23 cellular contexts compared by ENCODE assay signal in the genomic region with DNA sequence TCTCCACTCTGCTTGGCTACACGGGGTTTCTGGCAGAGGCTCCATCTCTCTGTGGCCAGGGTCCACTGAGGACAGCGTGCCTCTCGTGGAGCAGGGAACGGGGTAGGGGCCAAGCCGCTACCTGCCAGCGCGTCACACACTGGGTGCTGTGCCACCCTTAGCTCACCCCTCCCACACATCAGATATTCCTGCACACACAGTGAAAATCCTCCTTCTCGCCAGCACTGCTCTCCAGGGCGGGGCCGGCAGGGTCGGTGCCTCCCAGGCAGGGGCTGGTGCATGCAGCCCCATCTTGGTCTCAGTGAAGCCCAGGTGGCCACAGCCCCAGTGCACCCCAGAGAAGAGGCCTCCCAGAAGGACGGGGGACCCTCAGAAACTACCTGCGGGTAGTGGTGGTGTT.
DNase-seq lines count a peak whose midpoint lies in the region; ATAC-seq, FAIRE-seq and TF ChIP-seq lines count a peak whose summit lies in the region.
"Had no signal": no experiment of that assay in that cellular context is flagged by ENCODE, and none has a peak within 500 bp of the region (broad histone marks: within the 10 kb centered on the region; RNA-seq: fewer than 3 reads in every experiment).

No MANE protein-coding gene starts in this region.

- no peak for TF ChIP-seq CTCF in H1 (IDR thresholded peaks at IDR 0.05; ENCODE audit: control extremely low read depth in 1 of 3, insufficient read depth in 1 of 3, low read depth in 1 of 3, low read length in 3 of 3)
- TF ChIP-seq CTCF in testis (IDR thresholded peaks at IDR 0.05) = no peak

- H3K36me3 Mint-ChIP-seq in T-helper 2 cell treated with Interferon-gamma antibody and Interleukin-4, amounts not matched to agents 5 μg/mL and 100 μg/mL, for 36 hours (ENCODE audit: low read depth) = peaks cover 17% of the 10 kb centered on the region
- peaks cover 2% of the 10 kb centered on the region for H3K36me3 Mint-ChIP-seq in IgD-negative memory B cell

- peak overlapping the region; percentile 31 for H3K27ac Mint-ChIP-seq in T-helper 2 cell treated with Interferon-gamma antibody and Interleukin-4, amounts not matched to agents 5 μg/mL and 100 μg/mL, for 36 hours
- peak overlapping the region in 2 of 3 donors; percentile 31 to 67 for H3K27ac Mint-ChIP-seq in IgD-negative memory B cell

- no peaks in the 10 kb centered on the region for H3K23me2 ChIP-seq in H1 (ENCODE audit: low read depth, low read length)

- no peak overlapping the region for H3K4ac ChIP-seq in H1 (replicated peaks; ENCODE audit: insufficient read length, low read depth, low read length)
- no peak overlapping the region for H3K4ac ChIP-seq in mesendoderm (ENCODE audit: low read depth, low read length)

- no peak overlapping the region for H3K56ac ChIP-seq in H1 (replicated peaks; ENCODE audit: insufficient read length, low read depth, low read length)
- H3K56ac ChIP-seq in mesendoderm (ENCODE audit: low read length) = no peak overlapping the region

- no peak overlapping the region for H3K23ac ChIP-seq in H1 (ENCODE audit: insufficient read length)
- no peak overlapping the region for H3K23ac ChIP-seq in mesendoderm (ENCODE audit: low read length)

- H2BK20ac ChIP-seq in H1 (ENCODE audit: low read length) = no peak overlapping the region

- no peaks in the 10 kb centered on the region for H3K27me3 Mint-ChIP-seq in T-helper 2 cell treated with Interferon-gamma antibody and Interleukin-4, amounts not matched to agents 5 μg/mL and 100 μg/mL, for 36 hours (ENCODE audit: low read depth)
- peaks cover 1% of the 10 kb centered on the region for H3K27me3 Mint-ChIP-seq in IgD-negative memory B cell

- H3K4me1 ChIP-seq in H1 (replicated peaks in 1 of 4; ENCODE audit: control insufficient read depth in 3 of 4, insufficient read depth in 4 of 4, low read length in 3 of 4) = peaks cover 1 to 15% (median 8%) of the 10 kb centered on the region in 4 experiments; a peak in 5 of 7 replicates
- peaks cover 5% of the 10 kb centered on the region for H3K4me1 ChIP-seq in testis
- H3K4me1 ChIP-seq in mesendoderm (ENCODE audit: control insufficient read depth, low read depth, low read length) = no peaks in the 10 kb centered on the region
- H3K4me1 ChIP-seq: HAP-1 had no signal

- H3K79me2 ChIP-seq in H1 (ENCODE audit: control insufficient read depth in 1 of 2, insufficient read depth in 2 of 2, low read length in 2 of 2) (no peaks in the 10 kb centered on the region), mesendoderm (ENCODE audit: control insufficient read depth, insufficient read depth, low read length) (no peaks in the 10 kb centered on the region)

- H3K36me3 ChIP-seq in H1 (ENCODE audit: control insufficient read depth in 2 of 4, insufficient read depth in 4 of 4, low read length in 3 of 4) (no peaks in the 10 kb centered on the region), testis (ENCODE audit: low read depth, missing control alignments) (no peaks in the 10 kb centered on the region), mesendoderm (ENCODE audit: control insufficient read depth, insufficient read depth, low read length) (no peaks in the 10 kb centered on the region)
- H3K36me3 ChIP-seq: HAP-1 had no signal

- H3K27me3 ChIP-seq in H1 (replicated peaks in 1 of 4; ENCODE audit: control insufficient read depth in 3 of 4, extremely low read depth in 1 of 4, insufficient read depth in 3 of 4, low read length in 3 of 4) = no peaks in the 10 kb centered on the region; a peak in 1 of 7 replicates
- no peaks in the 10 kb centered on the region for H3K27me3 ChIP-seq in testis
- H3K27me3 ChIP-seq in mesendoderm (ENCODE audit: insufficient read depth, low read length, poor library complexity) = no peaks in the 10 kb centered on the region

- ATAC-seq in HG02973 (IDR thresholded peaks at IDR 0.05; ENCODE audit: unreplicated experiment) = no peak
- ATAC-seq: K562, SK-N-SH treated with all-trans-retinoic acid at 6 μM for 48 hours had no signal

- H3K18ac ChIP-seq in H1 (ENCODE audit: extremely low read depth, low read length) = no peak overlapping the region; the same call in 1 of the 2 replicates
- H3K18ac ChIP-seq in mesendoderm (ENCODE audit: low read length) = no peak overlapping the region

- H2BK120ac ChIP-seq in H1 (replicated peaks; ENCODE audit: low read depth, low read length) = no peak overlapping the region
- H2BK120ac ChIP-seq in mesendoderm (ENCODE audit: low read depth, low read length) = no peak overlapping the region

- CTCF ChIA-PET in H1 (lab: Charles Lee; ENCODE audit: partially characterized antibody) = no interaction called here

- TF ChIP-seq RAD21 in H1 (IDR thresholded peaks at IDR 0.05 in 1 of 2, conservative IDR thresholded peaks at IDR 0.05 in 1 of 2; ENCODE audit: low read depth in 2 of 2, low read length in 2 of 2) = no peak

- H3K27ac ChIP-seq in H1 (ENCODE audit: low read depth, low read length) (no peak overlapping the region), testis (no peak overlapping the region), mesendoderm (ENCODE audit: low read depth, low read length) (no peak overlapping the region)
- H3K27ac ChIP-seq: 22Rv1, PC-9, RWPE1 had no signal

- TF ChIP-seq EP300 in H1 (IDR thresholded peaks at IDR 0.05; ENCODE audit: borderline replicate concordance in 1 of 2, low read depth in 2 of 2, low read length in 2 of 2) = no peak

- POLR2A ChIA-PET in H1 (lab: Charles Lee; ENCODE audit: partially characterized antibody) = no interaction called here

- H4K91ac ChIP-seq in H1 (replicated peaks; ENCODE audit: insufficient read length, low read length) = peak overlapping the region; percentile 71

- intact Hi-C loops in testis (cut with DNase I; ENCODE audit: low total_unique reads) = loop anchor here (10.0 kb wide), 1 partner anchor 47 kb away; no protein-coding TSS in a partner anchor

- H2AFZ ChIP-seq in H1 (ENCODE audit: low read length) = no peak overlapping the region
- H2AFZ ChIP-seq: PC-9 had no signal

- WGBS in H1 (ENCODE audit: extremely low coverage in 1 of 2, insufficient coverage in 1 of 2, insufficient read length in 1 of 2, insufficient replicate concordance in 2 of 2, low coverage in 1 of 2, low lambda C conversion rate in 2 of 2, missing lambda C conversion rate in 1 of 2), 2 experiments = 94% methylated on average over 13 of the region's 13 CpGs; no CpG with 5 or more reads in 1 of the 2 experiments
- WGBS in testis, 2 donors = 84 to 86% methylated on average over 3 to 13 of the region's 13 CpGs
- no CpG with 5 or more reads among the region's 13 CpGs for WGBS in mesendoderm (ENCODE audit: extremely low coverage, insufficient coverage, low lambda C conversion rate)

- no peak overlapping the region for H4K5ac ChIP-seq in H1 (ENCODE audit: insufficient read length, low read depth, low read length)
- no peak overlapping the region for H4K5ac ChIP-seq in mesendoderm (ENCODE audit: low read length)

- H3K4me2 ChIP-seq in H1 (ENCODE audit: insufficient read depth in 1 of 2, low read depth in 2 of 2, low read length in 2 of 2) = no peak overlapping the region
- H3K4me2 ChIP-seq in mesendoderm (ENCODE audit: low read length) = no peak overlapping the region
- H3K4me2 ChIP-seq: PC-9 had no signal

- FAIRE-seq in H1 (lab: Jason Lieb, UNC) = no peak
- FAIRE-seq: K562 had no signal

- no peak for DNase-seq in T-helper 2 cell treated with Interferon-gamma antibody and Interleukin-4, amounts not matched to agents 5 μg/mL and 100 μg/mL, for 36 hours (ENCODE audit: low spot score)
- DNase-seq in T-helper 2 cell (no peak), H1 (ENCODE audit: low read depth in 1 of 2, low spot score in 2 of 2) (no peak), testis (peak; percentile 8), mesendoderm (no peak), HCEC 1CT (no peak)
- DNase-seq: AML-193, DMS79 treated with DMSO at 0.1 percent for 48 hours, NCI-H1105 treated with DMSO at 0.1 percent for 48 hours, NCI-H1694 treated with DMSO at 0.1 percent for 48 hours, NCI-H2107, NCI-H2227 treated with DMSO at 0.1 percent for 48 hours, NCI-H524, PC-9, SIG-M5 had no signal

- no peaks in the 10 kb centered on the region for H3K9me3 Mint-ChIP-seq in T-helper 2 cell treated with Interferon-gamma antibody and Interleukin-4, amounts not matched to agents 5 μg/mL and 100 μg/mL, for 36 hours
- H3K9me3 Mint-ChIP-seq in IgD-negative memory B cell = no peaks in the 10 kb centered on the region
- H3K9me3 Mint-ChIP-seq: CD14-positive monocyte had no signal

- H3K4me3 ChIP-seq in H1 (ENCODE audit: extremely low read depth in 1 of 4, insufficient read depth in 2 of 4, low read depth in 3 of 4, low read length in 4 of 4) (no peak overlapping the region), testis (no peak overlapping the region), mesendoderm (ENCODE audit: low read length) (no peak overlapping the region)
- H3K4me3 ChIP-seq: HAP-1, K562, PC-9 had no signal

- H3K9ac ChIP-seq in H1 (replicated peaks in 1 of 4; ENCODE audit: extremely low read depth in 1 of 4, low read depth in 3 of 4, low read length in 3 of 4) = no peak overlapping the region
- no peak overlapping the region for H3K9ac ChIP-seq in mesendoderm (ENCODE audit: low read length)

- no peaks in the 10 kb centered on the region for H4K20me1 ChIP-seq in H1 (replicated peaks in 1 of 2; ENCODE audit: control insufficient read depth in 1 of 2, insufficient read depth in 2 of 2, low read length in 2 of 2)

- H3K4me1 Mint-ChIP-seq in T-helper 2 cell treated with Interferon-gamma antibody and Interleukin-4, amounts not matched to agents 5 μg/mL and 100 μg/mL, for 36 hours (ENCODE audit: low read depth) = peaks cover 20% of the 10 kb centered on the region
- peaks cover 6 to 14% (median 12%) of the 10 kb centered on the region in 3 donors for H3K4me1 Mint-ChIP-seq in IgD-negative memory B cell

- no peak overlapping the region for H2AK5ac ChIP-seq in H1 (ENCODE audit: low read depth, low read length)
- no peak overlapping the region for H2AK5ac ChIP-seq in mesendoderm (ENCODE audit: low read length)

- H4K8ac ChIP-seq in H1 (ENCODE audit: extremely low read depth, insufficient read depth, low read length) (peak overlapping the region; percentile 22; the same call in 1 of the 2 replicates), mesendoderm (ENCODE audit: low read depth, low read length) (no peak overlapping the region)

- H3K79me1 ChIP-seq in H1 (ENCODE audit: low read depth, low read length) = no peaks in the 10 kb centered on the region
- H3K79me1 ChIP-seq in mesendoderm (ENCODE audit: low read length) = no peaks in the 10 kb centered on the region

- H2BK5ac ChIP-seq in H1 (ENCODE audit: low read depth, low read length) (no peak overlapping the region), mesendoderm (ENCODE audit: low read length) (no peak overlapping the region)

- no peak overlapping the region for H3K14ac ChIP-seq in H1 (ENCODE audit: insufficient read length)

- H3K9me3 ChIP-seq in H1 (ENCODE audit: insufficient read depth in 2 of 2, low read depth in 1 of 2, low read length in 1 of 2) = no peaks in the 10 kb centered on the region
- no peaks in the 10 kb centered on the region for H3K9me3 ChIP-seq in testis
- H3K9me3 ChIP-seq: HAP-1 had no signal

- H2BK12ac ChIP-seq in H1 (ENCODE audit: low read depth, low read length) = no peak overlapping the region

- H3K4me3 Mint-ChIP-seq in T-helper 2 cell treated with Interferon-gamma antibody and Interleukin-4, amounts not matched to agents 5 μg/mL and 100 μg/mL, for 36 hours = no peak overlapping the region
- H3K4me3 Mint-ChIP-seq in IgD-negative memory B cell = no peak overlapping the region
- H3K4me3 Mint-ChIP-seq: CD14-positive monocyte had no signal

- H2BK15ac ChIP-seq in H1 (ENCODE audit: low read length) (0 out of 2 replicates have a peak overlapping the region, but pooled peaks have one; percentile 72), mesendoderm (replicated peaks; ENCODE audit: low read depth) (no peak overlapping the region)

- TF ChIP-seq POLR2A in H1 (IDR thresholded peaks at IDR 0.05; ENCODE audit: control extremely low read depth in 1 of 2, low read depth in 2 of 2, low read length in 2 of 2) = no peak
- TF ChIP-seq POLR2A in testis (IDR thresholded peaks at IDR 0.05) = no peak
